8 cellular contexts compared by ENCODE assay signal in genomic region chr3:48847586-48848423, GRCh38.
DNase-seq lines count a peak whose midpoint lies in the region; ATAC-seq lines count a peak whose summit lies in the region.

PRKAR2A (minus strand) TSS chr3:48847874; CDS start chr3:48847596, 278 bp downstream.

- peak; percentile 76 for DNase-seq in ACHN
- DNase-seq in NCI-H226: peak; percentile 76
- DNase-seq in activated CD4-positive, CD25-positive, alpha-beta regulatory T cell treated with anti-CD3 and anti-CD28 coated beads, Interleukin-2, amount 50 U/mL, for 16 hours (ENCODE audit: low read depth, low spot score): peak; percentile 61
- peak in 59 of 61 donors; percentile 14 to 91 (median 77) for DNase-seq in caudate nucleus (lab: John Stamatoyannopoulos, UW)
- DNase-seq in inferior parietal cortex (ENCODE audit: extremely low spot score): peak; percentile 92
- DNase-seq in smooth muscle cell of the brain vasculature (ENCODE audit: low read depth, low spot score): peak; percentile 81

- peak; percentile 90 for ATAC-seq in GM18868 (IDR thresholded peaks at IDR 0.05; ENCODE audit: unreplicated experiment)
- ATAC-seq in HG03097 (IDR thresholded peaks at IDR 0.05; ENCODE audit: low FRiP score, unreplicated experiment): peak; percentile 82

- in situ Hi-C loops in ACHN (cut with HindIII; ENCODE audit: low pct_ligation_motif_present, low pct_unique_long_range_greater_than_20kb, low sequenced_read_pairs): no loop called here

- H3K27ac ChIP-seq in caudate nucleus (ENCODE audit: low read depth, low read length): peak within 1 kb of the TSS; percentile 74

Comparison
In these comparisons a context has a peak if more than half of its experiments do, and no peak if none do; other contexts are left out.
1. Peak in every context shown above with its lines: DNase-seq, ATAC-seq and H3K27ac ChIP-seq.